ENCODE assay signal across 6 cellular contexts in genomic region chr15:22080227-22080626, GRCh38. TPM values are rescaled to one million over a fixed set of nuclear protein-coding genes. Genes with fewer than 3 reads are reported as not detected.
"Had no signal": no experiment of that assay in that cellular context is flagged by ENCODE, and none has a peak within 500 bp of the region (broad histone marks: within the 10 kb centered on the region; RNA-seq: fewer than 3 reads in every experiment).

TSS of gene OR4M2 (plus strand) at chr15:22080527. CDS start at chr15:22080625, 98 bp downstream.

RNA-seq across cellular contexts. Expression of gene OR4M2, which starts in this region (rescaled TPM):
- total RNA-seq: HepG2, HT-29, HT1080, IMR-90, K562 had no signal
- polyA plus RNA-seq: HepG2, IgD-negative memory B cell, IMR-90, K562 had no signal
